Comparison of ENCODE assay signal across 8 cellular contexts in genomic region chr2:69013123-69013836, GRCh38. TPM values are rescaled to one million over a fixed set of nuclear protein-coding genes. Genes with fewer than 3 reads are reported as not detected.
DNase-seq lines count a peak whose midpoint lies in the region; ATAC-seq and TF ChIP-seq lines count a peak whose summit lies in the region.

Gene ANTXR1 (plus strand): TSS chr2:69013179. CDS start chr2:69013500, 321 bp downstream.

- H3K4me3 ChIP-seq in WI38 (ENCODE audit: low read depth, low read length) (peak within 1 kb of the TSS; percentile 79), esophagus (ENCODE audit: low read depth in 1 of 2, low read length in 2 of 2) (peak within 1 kb of the TSS; percentile 63 to 70), tibial artery (peak within 1 kb of the TSS; percentile 78 to 90)

- peaks cover 38% of the 10 kb centered on the region for H3K4me1 Mint-ChIP-seq in mesothelial cell of epicardium

- peaks cover 9% of the 10 kb centered on the region for H3K27me3 Mint-ChIP-seq in mesothelial cell of epicardium (ENCODE audit: low read depth)

- peak within 1 kb of the TSS; percentile 92 for H3K27ac Mint-ChIP-seq in mesothelial cell of epicardium

- no peaks in the 10 kb centered on the region for H3K27me3 ChIP-seq in esophagus (ENCODE audit: control insufficient read depth in 1 of 2, insufficient read depth in 2 of 2, low read length in 2 of 2)
- no peaks in the 10 kb centered on the region for H3K27me3 ChIP-seq in tibial artery

- H3K27ac ChIP-seq in esophagus (ENCODE audit: low read depth in 2 of 2, low read length in 1 of 2) (peak within 1 kb of the TSS; percentile 66 to 76), tibial artery (peak within 1 kb of the TSS; percentile 82 to 91)

- intact Hi-C loops in tibial artery (cut with DNase I; ENCODE audit: low total_unique reads) = loop anchor here (2.0 to 10.0 kb wide), 3 partner anchors 92 to 494 kb away; no protein-coding TSS in a partner anchor

- peak within 1 kb of the TSS; percentile 98 for H3K4me3 Mint-ChIP-seq in mesothelial cell of epicardium

- H3K4me1 ChIP-seq in esophagus (ENCODE audit: control insufficient read depth in 2 of 2, insufficient read depth in 2 of 2, low read length in 1 of 2) (peaks cover 0 to 2% of the 10 kb centered on the region in 2 donors), tibial artery (peaks cover 0 to 41% (median 23%) of the 10 kb centered on the region in 4 donors)

- no peak for ATAC-seq in GM21825 (IDR thresholded peaks at IDR 0.05; ENCODE audit: unreplicated experiment)
- ATAC-seq in HG03457 (IDR thresholded peaks at IDR 0.05; ENCODE audit: unreplicated experiment) = no peak

- TF ChIP-seq CTCF in WI38 (IDR thresholded peaks at IDR 0.05; ENCODE audit: low read depth, low read length) = no peak
- TF ChIP-seq CTCF in mesothelial cell of epicardium (IDR thresholded peaks at IDR 0.05; ENCODE audit: unreplicated experiment) = no peak
- no peak for TF ChIP-seq CTCF in tibial artery (IDR thresholded peaks at IDR 0.05)

- DNase-seq in ELR (ENCODE audit: low read depth) (peak; percentile 86), NCI-H1417 (lab: John Stamatoyannopoulos, UW) (peak; percentile 78 to 92 (median 88)), mesothelial cell of epicardium (ENCODE audit: low spot score in 2 of 2, unreplicated experiment in 2 of 2) (peak; percentile 34 to 65), tibial artery (peak; percentile 54 to 81)

- no peaks in the 10 kb centered on the region for H3K9me3 Mint-ChIP-seq in mesothelial cell of epicardium

- WGBS in esophagus, 2 donors = 1 to 2% methylated on average over 55 to 63 of the region's 63 CpGs

- no peaks in the 10 kb centered on the region for H3K36me3 ChIP-seq in esophagus (ENCODE audit: control insufficient read depth in 2 of 2, insufficient read depth in 2 of 2, low read length in 1 of 2)
- no peaks in the 10 kb centered on the region for H3K36me3 ChIP-seq in tibial artery

- no peaks in the 10 kb centered on the region for H3K36me3 Mint-ChIP-seq in mesothelial cell of epicardium

- H3K9me3 ChIP-seq in esophagus (ENCODE audit: control insufficient read depth in 2 of 2, insufficient read depth in 1 of 2, low read depth in 1 of 2, low read length in 1 of 2) (no peaks in the 10 kb centered on the region), tibial artery (no peaks in the 10 kb centered on the region)

RNA-seq across cellular contexts. Expression of gene ANTXR1, which starts in this region (rescaled TPM):
- polyA plus RNA-seq in esophagus = 1 to 10 TPM; 5.0 to 8.5 TPM
- 137 to 144 TPM (median 144 TPM) in 3 replicates for total RNA-seq in mesothelial cell of epicardium
